In the genomic region with DNA sequence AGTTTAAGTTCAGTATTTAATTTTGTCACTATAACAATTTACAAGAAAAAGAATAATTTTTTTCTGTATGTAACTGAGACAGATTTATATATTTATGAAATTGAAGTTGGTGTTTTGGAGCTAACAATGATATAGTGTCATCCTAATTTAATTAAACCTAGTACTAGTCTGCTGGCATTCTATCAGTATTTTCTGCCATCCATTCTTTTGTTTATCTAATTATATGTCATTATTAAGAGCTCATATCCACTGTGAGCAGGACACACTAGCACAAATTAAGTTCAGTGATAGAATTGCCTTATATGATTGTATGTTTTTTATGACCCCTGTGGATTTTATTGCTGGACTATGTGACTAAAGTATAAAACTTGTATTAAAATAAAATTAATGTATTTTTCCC, we compare ENCODE assay signal across 29 cellular contexts.
DNase-seq lines count a peak whose midpoint lies in the region; ATAC-seq and TF ChIP-seq lines count a peak whose summit lies in the region.
"Had no signal": no experiment of that assay in that cellular context is flagged by ENCODE, and none has a peak within 500 bp of the region (broad histone marks: within the 10 kb centered on the region; RNA-seq: fewer than 3 reads in every experiment).

No MANE protein-coding gene starts in this region.

- no peak for ATAC-seq in SK-N-SH treated with all-trans-retinoic acid at 6 μM for 48 hours
- ATAC-seq: A549; CD8-positive, alpha-beta T cell had no signal

- H4K20me1 ChIP-seq in SK-N-SH (ENCODE audit: insufficient read depth) = no peaks in the 10 kb centered on the region
- H4K20me1 ChIP-seq: BLaER1; BLaER1 treated with 17β-estradiol and CSF1 and Interleukin-3, amounts not matched to agents 10 nM and 100 nM had no signal

- H3K9me2 ChIP-seq in SK-N-SH = no peaks in the 10 kb centered on the region

- POLR2A ChIA-PET in SK-N-SH (lab: Yijun Ruan, JAX) = no interaction called here

- no peak overlapping the region for H2AFZ ChIP-seq in SK-N-SH (ENCODE audit: low read depth)

- peak in 1 of 2 experiments; percentile 56; a peak in 2 of 4 replicates for TF ChIP-seq EP300 in SK-N-SH (IDR thresholded peaks at IDR 0.05; ENCODE audit: borderline replicate concordance in 1 of 2, low read depth in 1 of 2, low read length in 1 of 2)

- peaks cover 0 to 2% of the 10 kb centered on the region in 2 experiments; a peak in 1 of 4 replicates for H3K4me1 ChIP-seq in SK-N-SH (ENCODE audit: control insufficient read depth in 1 of 2, insufficient read depth in 2 of 2, low read depth in 1 of 2, low read length in 1 of 2)
- H3K4me1 ChIP-seq: A549; BLaER1; BLaER1 treated with 17β-estradiol and CSF1 and Interleukin-3, amounts not matched to agents 10 nM and 100 nM; Caco-2 had no signal

- H3K4me3 ChIP-seq in SK-N-SH (ENCODE audit: low read depth in 2 of 2, low read length in 1 of 2) = no peak overlapping the region
- H3K4me3 ChIP-seq: A549; BLaER1; BLaER1 treated with 17β-estradiol and CSF1 and Interleukin-3, amounts not matched to agents 10 nM and 100 nM had no signal

- no peak for DNase-seq in SK-N-SH
- no peak for DNase-seq in activated CD4-positive, alpha-beta T cell treated with anti-CD3 and anti-CD28 coated beads, Interleukin-2, amount 50 U/mL, for 48 hours
- no peak for DNase-seq in NCI-H524 (lab: John Stamatoyannopoulos, UW)
- DNase-seq: 8988T; ACHN; AML-193; BE2C; C1 segment of cervical spinal cord; Caco-2; Calu3; CD4-positive, alpha-beta memory T cell; CD4-positive, alpha-beta T cell; CD4-positive, CD25-positive, alpha-beta regulatory T cell; CD8-positive, alpha-beta memory T cell; CD8-positive, alpha-beta T cell; COR-L47; DMS 273 treated with DMSO at 0.1 percent for 48 hours; DMS153; DMS53; DMS79; DMS79 treated with DMSO at 0.1 percent for 48 hours; DND-41; EL had no signal

- TF ChIP-seq RAD21 in SK-N-SH (IDR thresholded peaks at IDR 0.05; ENCODE audit: low read length) = no peak

- no peak overlapping the region for H3K4me2 ChIP-seq in SK-N-SH
- H3K4me2 ChIP-seq: A549; BLaER1; BLaER1 treated with 17β-estradiol and CSF1 and Interleukin-3, amounts not matched to agents 10 nM and 100 nM had no signal

- CTCF ChIA-PET in SK-N-SH (lab: Yijun Ruan, JAX) = interaction anchor here (1.5 to 2.0 kb wide), 2 partner anchors 10 to 11 kb away, joined by 3 to 8 read pairs; no protein-coding TSS in a partner anchor

- H3K79me2 ChIP-seq in SK-N-SH (ENCODE audit: insufficient read depth) = no peaks in the 10 kb centered on the region

- no peak overlapping the region for H3K9ac ChIP-seq in SK-N-SH
- H3K9ac ChIP-seq: BLaER1; BLaER1 treated with 17β-estradiol and CSF1 and Interleukin-3, amounts not matched to agents 10 nM and 100 nM had no signal

- no peak overlapping the region for H3K27ac ChIP-seq in SK-N-SH (ENCODE audit: low read depth in 2 of 2, low read length in 1 of 2)
- H3K27ac ChIP-seq: 22Rv1; A549; BLaER1; BLaER1 treated with 17β-estradiol and CSF1 and Interleukin-3, amounts not matched to agents 10 nM and 100 nM; C4-2B had no signal

- no peaks in the 10 kb centered on the region for H3K9me3 ChIP-seq in SK-N-SH
- H3K9me3 ChIP-seq: A549; BE2C; BLaER1; BLaER1 treated with 17β-estradiol and CSF1 and Interleukin-3, amounts not matched to agents 10 nM and 100 nM; Caco-2 had no signal

- H3K27me3 ChIP-seq in SK-N-SH (ENCODE audit: insufficient read depth) = no peaks in the 10 kb centered on the region
- H3K27me3 ChIP-seq: BLaER1; BLaER1 treated with 17β-estradiol and CSF1 and Interleukin-3, amounts not matched to agents 10 nM and 100 nM had no signal

- TF ChIP-seq CTCF in SK-N-SH (IDR thresholded peaks at IDR 0.05) = no peak

- H3K36me3 ChIP-seq in SK-N-SH (replicated peaks in 1 of 2; ENCODE audit: control insufficient read depth in 1 of 2, insufficient read depth in 2 of 2, low read length in 1 of 2) = no peaks in the 10 kb centered on the region
- H3K36me3 ChIP-seq: BE2C; BLaER1; BLaER1 treated with 17β-estradiol and CSF1 and Interleukin-3, amounts not matched to agents 10 nM and 100 nM had no signal

- H3F3A ChIP-seq in SK-N-SH (replicated peaks; ENCODE audit: insufficient read depth) = no peaks in the 10 kb centered on the region

TF ChIP-seq in SK-N-SH, 30 proteins besides CTCF, POLR2A, EP300 and RAD21:
- TF ChIP-seq GATA2 (CRISPR knock-in tag; IDR thresholded peaks at IDR 0.05) = no peak
- TF ChIP-seq RCOR1 (IDR thresholded peaks at IDR 0.05; ENCODE audit: low read length) = peak; percentile 34; the same call in 1 of the 2 replicates

TF ChIP-seq in SK-N-SH treated with all-trans-retinoic acid at 6 μM for 48 hours, 23 proteins besides CTCF, POLR2A, EP300 and RAD21:
- peak; percentile 74; the same call in 1 of the 2 replicates for TF ChIP-seq ZC3H10 (CRISPR knock-in tag; IDR thresholded peaks at IDR 0.05)
- peak; percentile 64 for TF ChIP-seq TCF4 (CRISPR knock-in tag; IDR thresholded peaks at IDR 0.05; ENCODE audit: borderline replicate concordance)
- TF ChIP-seq ISL1 (CRISPR knock-in tag; IDR thresholded peaks at IDR 0.05) = peak; percentile 90
- no peak for TF ChIP-seq TSHZ2 (CRISPR knock-in tag; IDR thresholded peaks at IDR 0.05)
- no peak for TF ChIP-seq ZFP3 (CRISPR knock-in tag; IDR thresholded peaks at IDR 0.05)
- TF ChIP-seq CREB5 (CRISPR knock-in tag; IDR thresholded peaks at IDR 0.05; ENCODE audit: low read depth) = no peak
